ENCODE assay signal across 8 cellular contexts in the genomic region with DNA sequence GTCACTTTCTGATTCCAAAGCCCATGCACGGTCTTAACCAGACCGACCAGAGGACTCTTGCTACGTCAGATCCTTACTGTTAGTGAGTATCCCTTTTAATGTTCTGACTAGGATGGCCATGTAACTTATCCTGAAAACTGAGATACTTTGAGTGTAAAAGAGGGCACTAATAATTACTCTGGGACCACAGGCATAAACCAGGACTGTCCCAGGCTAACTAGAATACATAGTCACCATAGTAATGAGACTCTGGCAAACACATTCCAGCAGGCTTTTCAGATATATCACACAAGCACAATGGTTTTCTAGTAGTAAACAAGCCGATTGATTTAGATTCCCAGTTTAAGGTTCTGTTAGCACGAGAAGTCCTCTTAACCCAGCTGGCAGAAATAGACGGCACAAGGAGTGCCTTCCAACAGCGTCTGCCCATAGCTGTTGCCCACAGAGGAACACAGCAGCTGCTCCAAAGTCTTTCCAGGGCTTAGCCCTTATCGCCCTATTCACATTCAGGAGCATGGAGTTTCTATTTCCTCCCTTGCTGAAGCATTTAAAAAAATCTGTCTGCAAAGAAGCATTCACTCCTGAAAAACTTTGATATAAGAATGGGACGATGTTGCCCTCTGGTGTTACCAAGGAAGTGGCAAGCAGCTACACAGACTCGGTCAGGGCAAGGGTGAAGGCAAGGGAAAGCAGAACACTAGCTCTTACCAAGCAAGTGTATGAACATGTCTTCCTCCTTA.
DNase-seq lines count a peak whose midpoint lies in the region; ATAC-seq and TF ChIP-seq lines count a peak whose summit lies in the region.

No MANE protein-coding gene starts in this region.

- ATAC-seq in activated CD8-positive, alpha-beta memory T cell treated with anti-CD3 and anti-CD28 coated beads, Interleukin-2, amount 10 ng/mL, durations not matched to agents 7 days and 5 days: no peak
- ATAC-seq in stimulated activated naive CD8-positive, alpha-beta T cell treated with anti-CD3 and anti-CD28 coated beads, Interleukin-15, Interleukin-2, amounts not matched to agents 100 U/mL and 50 U/mL, for 24 hours: no peak

- H3K4me3 ChIP-seq in SK-N-SH (ENCODE audit: low read depth in 2 of 2, low read length in 1 of 2): no peak overlapping the region
- H3K4me3 ChIP-seq in retinal pigment epithelial cell (ENCODE audit: low read length): no peak overlapping the region

- peaks cover 16% of the 10 kb centered on the region for H3K27me3 Mint-ChIP-seq in activated CD8-positive, alpha-beta memory T cell treated with anti-CD3 and anti-CD28 coated beads, Interleukin-2, amount 10 ng/mL, durations not matched to agents 7 days and 5 days

- H3K36me3 ChIP-seq in SK-N-SH (replicated peaks in 1 of 2; ENCODE audit: control insufficient read depth in 1 of 2, insufficient read depth in 2 of 2, low read length in 1 of 2): no peaks in the 10 kb centered on the region

- no peaks in the 10 kb centered on the region for H3K27me3 ChIP-seq in SK-N-SH (ENCODE audit: insufficient read depth)

- peak; percentile 69 for TF ChIP-seq CTCF in SK-N-SH (IDR thresholded peaks at IDR 0.05)
- TF ChIP-seq CTCF in retinal pigment epithelial cell (conservative IDR thresholded peaks at IDR 0.05; ENCODE audit: low read depth, low read length): peak; percentile 63

- H3K9me3 Mint-ChIP-seq in activated CD8-positive, alpha-beta memory T cell treated with anti-CD3 and anti-CD28 coated beads, Interleukin-2, amount 10 ng/mL, durations not matched to agents 7 days and 5 days (ENCODE audit: low read depth): no peaks in the 10 kb centered on the region

- H3K4me3 Mint-ChIP-seq in activated CD8-positive, alpha-beta memory T cell treated with anti-CD3 and anti-CD28 coated beads, Interleukin-2, amount 10 ng/mL, durations not matched to agents 7 days and 5 days: no peak overlapping the region

- H3K9me3 ChIP-seq in SK-N-SH: no peaks in the 10 kb centered on the region

- TF ChIP-seq EP300 in SK-N-SH (IDR thresholded peaks at IDR 0.05; ENCODE audit: borderline replicate concordance in 1 of 2, low read depth in 1 of 2, low read length in 1 of 2): no peak

- no peaks in the 10 kb centered on the region for H3K4me1 Mint-ChIP-seq in activated CD8-positive, alpha-beta memory T cell treated with anti-CD3 and anti-CD28 coated beads, Interleukin-2, amount 10 ng/mL, durations not matched to agents 7 days and 5 days

- no peak overlapping the region for H3K27ac Mint-ChIP-seq in activated CD8-positive, alpha-beta memory T cell treated with anti-CD3 and anti-CD28 coated beads, Interleukin-2, amount 10 ng/mL, durations not matched to agents 7 days and 5 days

- H3K79me2 ChIP-seq in SK-N-SH (ENCODE audit: insufficient read depth): no peaks in the 10 kb centered on the region

- CTCF ChIA-PET in SK-N-SH (lab: Yijun Ruan, JAX): interaction anchor here (0.7 to 1.2 kb wide), 3 partner anchors 19 to 82 kb away, joined by 3 read pairs; no protein-coding TSS in a partner anchor
- CTCF ChIA-PET in activated CD8-positive, alpha-beta memory T cell treated with anti-CD3 and anti-CD28 coated beads, Interleukin-2, amount 10 ng/mL, durations not matched to agents 7 days and 5 days (lab: Charles Lee): interaction anchor here (1.5 kb wide), 1 partner anchor 97 kb away, joined by 3 read pairs; no protein-coding TSS in a partner anchor

- 87% methylated on average over 10 of the region's 10 CpGs for WGBS in SK-N-SH (ENCODE audit: low lambda C conversion rate)

- DNase-seq in COLO829 (ENCODE audit: low spot score): peak; percentile 84
- peak; percentile 36 for DNase-seq in HS-27A (ENCODE audit: low read depth)
- no peak for DNase-seq in SK-N-SH
- DNase-seq in glomerular endothelial cell (ENCODE audit: extremely low read depth, low read depth, low spot score): peak; percentile 42
- DNase-seq in retinal pigment epithelial cell (ENCODE audit: low read depth): peak; percentile 10
- no peak for DNase-seq in activated CD8-positive, alpha-beta memory T cell treated with anti-CD3 and anti-CD28 coated beads, Interleukin-2, amount 10 ng/mL, durations not matched to agents 7 days and 5 days
- DNase-seq in activated T-cell treated with anti-CD3 and anti-CD28 coated beads for 4 hours: no peak
- no peak for DNase-seq in stimulated activated naive CD8-positive, alpha-beta T cell treated with anti-CD3 and anti-CD28 coated beads, Interleukin-15, Interleukin-2, amounts not matched to agents 100 U/mL and 50 U/mL, for 24 hours

- POLR2A ChIA-PET in SK-N-SH (lab: Yijun Ruan, JAX): no interaction called here

- peak; percentile 61 for TF ChIP-seq RAD21 in SK-N-SH (IDR thresholded peaks at IDR 0.05; ENCODE audit: low read length)

- no peaks in the 10 kb centered on the region for H3K9me2 ChIP-seq in SK-N-SH

- H4K20me1 ChIP-seq in SK-N-SH (ENCODE audit: insufficient read depth): no peaks in the 10 kb centered on the region

- no peak overlapping the region for H3K4me2 ChIP-seq in SK-N-SH

- H3K9ac ChIP-seq in SK-N-SH: no peak overlapping the region

- H3F3A ChIP-seq in SK-N-SH (replicated peaks; ENCODE audit: insufficient read depth): peaks cover 4% of the 10 kb centered on the region

- H2AFZ ChIP-seq in SK-N-SH (ENCODE audit: low read depth): no peak overlapping the region

- no peaks in the 10 kb centered on the region for H3K36me3 Mint-ChIP-seq in activated CD8-positive, alpha-beta memory T cell treated with anti-CD3 and anti-CD28 coated beads, Interleukin-2, amount 10 ng/mL, durations not matched to agents 7 days and 5 days

- peaks cover 9 to 10% of the 10 kb centered on the region in 2 experiments; a peak in 2 of 4 replicates for H3K4me1 ChIP-seq in SK-N-SH (ENCODE audit: control insufficient read depth in 1 of 2, insufficient read depth in 2 of 2, low read depth in 1 of 2, low read length in 1 of 2)

- no peak overlapping the region for H3K27ac ChIP-seq in SK-N-SH (ENCODE audit: low read depth in 2 of 2, low read length in 1 of 2)

TF ChIP-seq in SK-N-SH, 30 proteins besides CTCF, POLR2A, EP300 and RAD21:
- TF ChIP-seq CHD2 (IDR thresholded peaks at IDR 0.05; ENCODE audit: low read length, partially characterized antibody) (no peak), SMC3 (IDR thresholded peaks at IDR 0.05; ENCODE audit: low read depth, low read length) (peak; percentile 59)

Comparison
In these comparisons a context has a peak if more than half of its experiments do, and no peak if none do; other contexts are left out.
1. DNase-seq: peak in COLO829 (single experiment), HS-27A (single experiment), glomerular endothelial cell (single experiment) and retinal pigment epithelial cell (single experiment); none in SK-N-SH (single experiment), activated CD8-positive, alpha-beta memory T cell treated with anti-CD3 and anti-CD28 coated beads, Interleukin-2, amount 10 ng/mL, durations not matched to agents 7 days and 5 days (single experiment), activated T-cell treated with anti-CD3 and anti-CD28 coated beads for 4 hours (single experiment) and stimulated activated naive CD8-positive, alpha-beta T cell treated with anti-CD3 and anti-CD28 coated beads, Interleukin-15, Interleukin-2, amounts not matched to agents 100 U/mL and 50 U/mL, for 24 hours (single experiment).